8 cellular contexts compared by ENCODE assay signal in the genomic region with DNA sequence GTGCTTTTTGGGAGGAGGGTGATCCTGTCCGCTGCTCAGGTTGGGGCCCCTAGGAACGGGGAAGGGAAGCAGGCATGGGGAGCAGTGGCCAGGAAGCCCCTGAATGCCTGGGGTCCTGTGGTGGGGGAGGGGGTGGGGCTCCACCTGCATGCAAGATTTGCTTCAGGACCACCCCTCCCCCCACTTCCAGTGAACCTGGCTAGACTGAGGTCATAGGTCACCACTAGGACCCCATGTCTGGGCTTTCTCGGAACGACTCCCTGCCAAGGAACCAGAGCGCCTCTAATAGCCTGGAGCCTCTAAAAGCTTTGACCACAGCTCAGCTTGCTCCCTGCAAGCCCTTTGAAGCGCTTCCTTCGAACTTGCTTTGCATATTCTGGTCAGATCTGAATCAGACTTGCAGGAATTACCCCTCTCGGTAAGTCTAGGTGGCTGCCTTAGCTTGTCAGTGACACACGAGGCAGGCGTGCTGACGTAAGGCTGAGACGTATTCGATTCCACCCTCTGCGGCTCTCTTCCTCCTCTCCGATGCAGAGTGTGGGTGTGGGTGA. TPM values are rescaled to one million over a fixed set of nuclear protein-coding genes. Genes with fewer than 3 reads are reported as not detected.
DNase-seq lines count a peak whose midpoint lies in the region; ATAC-seq, FAIRE-seq and TF ChIP-seq lines count a peak whose summit lies in the region.

No MANE protein-coding gene starts in this region.

- peaks cover 0 to 15% (median 0%) of the 10 kb centered on the region in 3 donors for H3K36me3 Mint-ChIP-seq in CD8-positive, alpha-beta memory T cell
- H3K36me3 Mint-ChIP-seq in activated B cell treated with CpG ODN at 0.5 μM for 24 hours (ENCODE audit: low read depth), result peaks cover 27% of the 10 kb centered on the region
- H3K36me3 Mint-ChIP-seq in naive thymus-derived CD4-positive, alpha-beta T cell, result peaks cover 0 to 42% (median 12%) of the 10 kb centered on the region in 5 donors

- H3K4me1 ChIP-seq in CD8-positive, alpha-beta memory T cell (ENCODE audit: insufficient read depth, low read length), result peaks cover 75% of the 10 kb centered on the region
- peaks cover 63 to 64% of the 10 kb centered on the region in 2 donors for H3K4me1 ChIP-seq in naive thymus-derived CD4-positive, alpha-beta T cell (ENCODE audit: control insufficient read depth in 2 of 2, insufficient read depth in 2 of 2, low read length in 2 of 2)

- H3K4me3 Mint-ChIP-seq in CD8-positive, alpha-beta memory T cell, result peak overlapping the region; percentile 69 to 86 (median 76)
- peak overlapping the region; percentile 86 for H3K4me3 Mint-ChIP-seq in activated B cell treated with CpG ODN at 0.5 μM for 24 hours
- peak overlapping the region; percentile 80 to 92 (median 89) for H3K4me3 Mint-ChIP-seq in naive thymus-derived CD4-positive, alpha-beta T cell

- no peaks in the 10 kb centered on the region for H3K27me3 ChIP-seq in CD8-positive, alpha-beta memory T cell (ENCODE audit: insufficient read depth, low read length, poor library complexity, severe bottlenecking)
- no peaks in the 10 kb centered on the region for H3K27me3 ChIP-seq in naive thymus-derived CD4-positive, alpha-beta T cell (ENCODE audit: control insufficient read depth in 2 of 2, insufficient read depth in 2 of 2, low read length in 2 of 2)

- DNase-seq in CD8-positive, alpha-beta memory T cell, result peak; percentile 78 to 96 (median 90)
- no peak for DNase-seq in HTR-8/SVneo (ENCODE audit: insufficient read length, low spot score)
- peak; percentile 67 for DNase-seq in activated B cell treated with CpG ODN at 0.5 μM for 24 hours
- peak; percentile 96 for DNase-seq in central memory CD4-positive, alpha-beta T cell
- DNase-seq in naive thymus-derived CD4-positive, alpha-beta T cell, result peak; percentile 50 to 98 (median 93)
- peak; percentile 93 for DNase-seq in stimulated activated naive CD4-positive, alpha-beta T cell treated with Interleukin-2 at 50 U/mL for 16 hours (lab: John Stamatoyannopoulos, UW)
- no peak for DNase-seq in mesenteric fat pad (ENCODE audit: low spot score)

- POLR2A ChIA-PET in CD8-positive, alpha-beta memory T cell (lab: Charles Lee), result interaction anchor here (0.6 to 1.8 kb wide), 2 partner anchors 13 to 34 kb away, joined by 9 to 17 read pairs; no protein-coding TSS in a partner anchor
- POLR2A ChIA-PET in activated B cell treated with CpG ODN at 0.5 μM for 24 hours (lab: Charles Lee), result interaction anchor here (0.6 to 2.1 kb wide), 28 partner anchors 8 to 915 kb away, joined by 3 to 15 read pairs (median 3); partner anchors contain the start of gene TMC6
- POLR2A ChIA-PET in naive thymus-derived CD4-positive, alpha-beta T cell (lab: Charles Lee), result interaction anchor here (0.6 to 1.4 kb wide), 6 partner anchors 29 to 141 kb away, joined by 3 to 6 read pairs (median 3); no protein-coding TSS in a partner anchor

- H3K27ac ChIP-seq in CD8-positive, alpha-beta memory T cell (ENCODE audit: low read depth, low read length), result peak overlapping the region; percentile 73
- peak overlapping the region; percentile 90 for H3K27ac ChIP-seq in naive thymus-derived CD4-positive, alpha-beta T cell (ENCODE audit: low read depth, low read length)

- peaks cover 15% of the 10 kb centered on the region for H3K36me3 ChIP-seq in CD8-positive, alpha-beta memory T cell (ENCODE audit: insufficient read depth, low read length)
- peaks cover 0 to 28% (median 20%) of the 10 kb centered on the region in 3 experiments for H3K36me3 ChIP-seq in naive thymus-derived CD4-positive, alpha-beta T cell (ENCODE audit: control insufficient read depth in 2 of 3, insufficient read depth in 3 of 3, low read length in 3 of 3)

- peak overlapping the region; percentile 54 for H3K4me3 ChIP-seq in CD8-positive, alpha-beta memory T cell (ENCODE audit: low read length)
- H3K4me3 ChIP-seq in naive thymus-derived CD4-positive, alpha-beta T cell (ENCODE audit: low read length), result peak overlapping the region; percentile 29

- TF ChIP-seq CTCF in activated B cell treated with CpG ODN at 0.5 μM for 24 hours (IDR thresholded peaks at IDR 0.05), result no peak

- H3K4me1 Mint-ChIP-seq in CD8-positive, alpha-beta memory T cell, result peaks cover 59 to 74% (median 63%) of the 10 kb centered on the region in 3 donors
- peaks cover 69% of the 10 kb centered on the region for H3K4me1 Mint-ChIP-seq in activated B cell treated with CpG ODN at 0.5 μM for 24 hours
- H3K4me1 Mint-ChIP-seq in naive thymus-derived CD4-positive, alpha-beta T cell, result peaks cover 29 to 72% (median 54%) of the 10 kb centered on the region in 7 donors

- H3K9me3 Mint-ChIP-seq in CD8-positive, alpha-beta memory T cell, result no peaks in the 10 kb centered on the region
- H3K9me3 Mint-ChIP-seq in activated B cell treated with CpG ODN at 0.5 μM for 24 hours, result no peaks in the 10 kb centered on the region
- H3K9me3 Mint-ChIP-seq in naive thymus-derived CD4-positive, alpha-beta T cell, result no peaks in the 10 kb centered on the region

- no peaks in the 10 kb centered on the region for H3K27me3 Mint-ChIP-seq in CD8-positive, alpha-beta memory T cell
- H3K27me3 Mint-ChIP-seq in activated B cell treated with CpG ODN at 0.5 μM for 24 hours, result no peaks in the 10 kb centered on the region
- H3K27me3 Mint-ChIP-seq in naive thymus-derived CD4-positive, alpha-beta T cell, result no peaks in the 10 kb centered on the region

- peak; percentile 55 for ATAC-seq in GM21423 (IDR thresholded peaks at IDR 0.05; ENCODE audit: unreplicated experiment)
- peak; percentile 60 for ATAC-seq in activated B cell treated with CpG ODN at 0.5 μM for 24 hours (ENCODE audit: low read depth)
- ATAC-seq in naive thymus-derived CD4-positive, alpha-beta T cell, result peak; percentile 75

- no peaks in the 10 kb centered on the region for H3K9me3 ChIP-seq in CD8-positive, alpha-beta memory T cell (ENCODE audit: low read length)
- no peaks in the 10 kb centered on the region for H3K9me3 ChIP-seq in naive thymus-derived CD4-positive, alpha-beta T cell (ENCODE audit: control insufficient read depth in 2 of 3, low read length in 3 of 3)

- CTCF ChIA-PET in CD8-positive, alpha-beta memory T cell (lab: Charles Lee), result interaction anchor here (0.9 to 2.3 kb wide), 5 partner anchors 12 to 67 kb away, joined by 3 to 7 read pairs (median 6); no protein-coding TSS in a partner anchor
- CTCF ChIA-PET in activated B cell treated with CpG ODN at 0.5 μM for 24 hours (lab: Charles Lee), result interaction anchor here (0.6 to 1.5 kb wide), 9 partner anchors 19 to 105 kb away, joined by 3 to 7 read pairs (median 4); no protein-coding TSS in a partner anchor
- CTCF ChIA-PET in naive thymus-derived CD4-positive, alpha-beta T cell (lab: Charles Lee), result interaction anchor here (0.7 to 1.5 kb wide), 4 partner anchors 12 to 101 kb away, joined by 4 to 7 read pairs (median 4); no protein-coding TSS in a partner anchor

- intact Hi-C loops in activated B cell treated with CpG ODN at 0.5 μM for 24 hours (cut with micrococcal nuclease), result loop anchor here (1.0 to 5.0 kb wide), 4 partner anchors 13 to 416 kb away; partner anchors contain the start of gene TMC8
- intact Hi-C loops in naive thymus-derived CD4-positive, alpha-beta T cell (cut with micrococcal nuclease), result loop anchor here (1.0 to 5.0 kb wide), 8 partner anchors 13 to 421 kb away; partner anchors contain the start of genes TMC8 (in 2 of the 2) and TNRC6C (in 1 of the 2)

- peak overlapping the region; percentile 91 to 100 (median 99) for H3K27ac Mint-ChIP-seq in CD8-positive, alpha-beta memory T cell
- peak overlapping the region; percentile 88 for H3K27ac Mint-ChIP-seq in activated B cell treated with CpG ODN at 0.5 μM for 24 hours
- peak overlapping the region; percentile 92 to 99 (median 98) for H3K27ac Mint-ChIP-seq in naive thymus-derived CD4-positive, alpha-beta T cell

- FAIRE-seq in HTR-8/SVneo (lab: Jason Lieb, UNC), result peak; percentile 84

RNA-seq across cellular contexts. Expression of gene SOCS3, which starts 3.6 kb away (rescaled TPM):
- total RNA-seq in CD8-positive, alpha-beta memory T cell, result 10 to 100 TPM; 26.9 to 27.4 TPM
- 38.9 TPM for polyA plus RNA-seq in CD8-positive, alpha-beta memory T cell
- 79.9 and 80.9 TPM in 2 replicates for total RNA-seq in activated B cell treated with CpG ODN at 0.5 μM for 24 hours
- 100 to 1,000 TPM in 3 of 5 experiments, 1 to 10 TPM in 2; 8.1 to 281 (median 110) TPM for total RNA-seq in naive thymus-derived CD4-positive, alpha-beta T cell
- polyA plus RNA-seq in naive thymus-derived CD4-positive, alpha-beta T cell, result 100 to 1,000 TPM in 1 of 2 donors, 10 to 100 TPM in 1; 58.4 to 206 TPM
- 491 TPM for total RNA-seq in mesenteric fat pad

RNA-seq across cellular contexts. Expression of gene PGS1, which starts 22.2 kb away (rescaled TPM):
- total RNA-seq in CD8-positive, alpha-beta memory T cell, result 10 to 100 TPM; 48.2 to 51.5 TPM
- 31.5 TPM for polyA plus RNA-seq in CD8-positive, alpha-beta memory T cell
- total RNA-seq in activated B cell treated with CpG ODN at 0.5 μM for 24 hours (55.2 and 76.1 TPM in 2 replicates), mesenteric fat pad (64.0 TPM)
- 10 to 100 TPM; 66.6 to 84.3 (median 82.0) TPM for total RNA-seq in naive thymus-derived CD4-positive, alpha-beta T cell
- polyA plus RNA-seq in naive thymus-derived CD4-positive, alpha-beta T cell, result 10 to 100 TPM; 36.1 to 52.3 TPM

Comparison
In these comparisons a context has a peak if more than half of its experiments do, and no peak if none do; other contexts are left out.
1. DNase-seq: peak in CD8-positive, alpha-beta memory T cell (5 of 5), activated B cell treated with CpG ODN at 0.5 μM for 24 hours (single experiment), central memory CD4-positive, alpha-beta T cell (single experiment), naive thymus-derived CD4-positive, alpha-beta T cell (9 of 9) and stimulated activated naive CD4-positive, alpha-beta T cell treated with Interleukin-2 at 50 U/mL for 16 hours (single experiment); none in HTR-8/SVneo (single experiment) and mesenteric fat pad (single experiment).
2. Peak in every context shown above with its lines, with median percentiles within 50 percentile points of each other: H3K27ac Mint-ChIP-seq, H3K4me3 Mint-ChIP-seq and ATAC-seq.